ENCODE assay signal across 1 cellular context in genomic region chr7:134703241-134703594, GRCh38.
TF ChIP-seq lines count a peak whose summit lies in the region.

No MANE protein-coding gene starts in this region.

TF ChIP-seq in GM23338, 12 proteins besides CTCF, POLR2A, EP300 and RAD21:
- no peak for TF ChIP-seq ZNF331 (CRISPR knock-in tag; IDR thresholded peaks at IDR 0.05; ENCODE audit: low read depth)
- no peak for TF ChIP-seq ETS1 (IDR thresholded peaks at IDR 0.05)
